ENCODE assay signal across 1 cellular context in the genomic region with DNA sequence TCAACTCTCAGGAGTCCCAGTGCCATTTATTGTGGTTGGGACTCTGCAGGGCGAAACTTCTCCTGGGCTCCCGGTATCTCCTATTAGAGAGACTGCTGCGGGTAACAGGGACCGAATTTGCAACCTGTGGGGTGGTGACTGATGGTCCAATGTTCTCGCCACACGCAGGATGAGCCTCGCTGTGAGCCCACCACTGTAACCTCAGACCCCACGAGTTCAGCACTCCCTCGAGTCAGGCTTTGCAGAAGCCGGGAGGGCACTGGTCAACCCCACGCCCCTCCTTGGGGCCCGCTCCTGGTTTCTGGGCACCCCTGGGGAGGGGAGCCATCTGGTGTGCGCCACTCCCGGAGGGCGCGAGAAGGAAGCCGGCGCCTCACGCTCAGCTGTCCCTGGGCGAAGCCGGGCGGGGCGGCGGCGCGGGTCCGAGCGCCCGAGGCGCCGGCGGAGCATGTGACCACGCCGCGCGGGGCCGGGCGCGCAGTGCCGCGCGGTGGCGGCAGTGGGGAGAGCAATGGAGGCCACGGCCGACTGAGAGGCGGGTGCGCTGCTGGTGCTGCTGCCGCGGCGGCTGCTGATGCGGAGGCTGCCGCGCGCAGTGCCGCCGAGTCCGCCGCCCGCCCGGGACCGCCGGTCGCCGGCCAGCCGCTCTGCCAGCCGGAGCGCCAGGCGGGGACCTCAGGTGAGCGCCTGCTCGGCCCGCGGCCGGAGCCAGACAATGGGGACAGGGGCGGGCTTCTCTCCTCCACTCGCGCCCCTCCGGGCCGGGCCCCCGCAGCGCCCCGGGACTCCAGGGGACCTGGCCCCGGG.
TF ChIP-seq lines count a peak whose summit lies in the region.

No MANE protein-coding gene starts in this region.

TF ChIP-seq in GM23338, 12 proteins besides CTCF, POLR2A, EP300 and RAD21 (continued from another document):
- TF ChIP-seq, protein P1, sequence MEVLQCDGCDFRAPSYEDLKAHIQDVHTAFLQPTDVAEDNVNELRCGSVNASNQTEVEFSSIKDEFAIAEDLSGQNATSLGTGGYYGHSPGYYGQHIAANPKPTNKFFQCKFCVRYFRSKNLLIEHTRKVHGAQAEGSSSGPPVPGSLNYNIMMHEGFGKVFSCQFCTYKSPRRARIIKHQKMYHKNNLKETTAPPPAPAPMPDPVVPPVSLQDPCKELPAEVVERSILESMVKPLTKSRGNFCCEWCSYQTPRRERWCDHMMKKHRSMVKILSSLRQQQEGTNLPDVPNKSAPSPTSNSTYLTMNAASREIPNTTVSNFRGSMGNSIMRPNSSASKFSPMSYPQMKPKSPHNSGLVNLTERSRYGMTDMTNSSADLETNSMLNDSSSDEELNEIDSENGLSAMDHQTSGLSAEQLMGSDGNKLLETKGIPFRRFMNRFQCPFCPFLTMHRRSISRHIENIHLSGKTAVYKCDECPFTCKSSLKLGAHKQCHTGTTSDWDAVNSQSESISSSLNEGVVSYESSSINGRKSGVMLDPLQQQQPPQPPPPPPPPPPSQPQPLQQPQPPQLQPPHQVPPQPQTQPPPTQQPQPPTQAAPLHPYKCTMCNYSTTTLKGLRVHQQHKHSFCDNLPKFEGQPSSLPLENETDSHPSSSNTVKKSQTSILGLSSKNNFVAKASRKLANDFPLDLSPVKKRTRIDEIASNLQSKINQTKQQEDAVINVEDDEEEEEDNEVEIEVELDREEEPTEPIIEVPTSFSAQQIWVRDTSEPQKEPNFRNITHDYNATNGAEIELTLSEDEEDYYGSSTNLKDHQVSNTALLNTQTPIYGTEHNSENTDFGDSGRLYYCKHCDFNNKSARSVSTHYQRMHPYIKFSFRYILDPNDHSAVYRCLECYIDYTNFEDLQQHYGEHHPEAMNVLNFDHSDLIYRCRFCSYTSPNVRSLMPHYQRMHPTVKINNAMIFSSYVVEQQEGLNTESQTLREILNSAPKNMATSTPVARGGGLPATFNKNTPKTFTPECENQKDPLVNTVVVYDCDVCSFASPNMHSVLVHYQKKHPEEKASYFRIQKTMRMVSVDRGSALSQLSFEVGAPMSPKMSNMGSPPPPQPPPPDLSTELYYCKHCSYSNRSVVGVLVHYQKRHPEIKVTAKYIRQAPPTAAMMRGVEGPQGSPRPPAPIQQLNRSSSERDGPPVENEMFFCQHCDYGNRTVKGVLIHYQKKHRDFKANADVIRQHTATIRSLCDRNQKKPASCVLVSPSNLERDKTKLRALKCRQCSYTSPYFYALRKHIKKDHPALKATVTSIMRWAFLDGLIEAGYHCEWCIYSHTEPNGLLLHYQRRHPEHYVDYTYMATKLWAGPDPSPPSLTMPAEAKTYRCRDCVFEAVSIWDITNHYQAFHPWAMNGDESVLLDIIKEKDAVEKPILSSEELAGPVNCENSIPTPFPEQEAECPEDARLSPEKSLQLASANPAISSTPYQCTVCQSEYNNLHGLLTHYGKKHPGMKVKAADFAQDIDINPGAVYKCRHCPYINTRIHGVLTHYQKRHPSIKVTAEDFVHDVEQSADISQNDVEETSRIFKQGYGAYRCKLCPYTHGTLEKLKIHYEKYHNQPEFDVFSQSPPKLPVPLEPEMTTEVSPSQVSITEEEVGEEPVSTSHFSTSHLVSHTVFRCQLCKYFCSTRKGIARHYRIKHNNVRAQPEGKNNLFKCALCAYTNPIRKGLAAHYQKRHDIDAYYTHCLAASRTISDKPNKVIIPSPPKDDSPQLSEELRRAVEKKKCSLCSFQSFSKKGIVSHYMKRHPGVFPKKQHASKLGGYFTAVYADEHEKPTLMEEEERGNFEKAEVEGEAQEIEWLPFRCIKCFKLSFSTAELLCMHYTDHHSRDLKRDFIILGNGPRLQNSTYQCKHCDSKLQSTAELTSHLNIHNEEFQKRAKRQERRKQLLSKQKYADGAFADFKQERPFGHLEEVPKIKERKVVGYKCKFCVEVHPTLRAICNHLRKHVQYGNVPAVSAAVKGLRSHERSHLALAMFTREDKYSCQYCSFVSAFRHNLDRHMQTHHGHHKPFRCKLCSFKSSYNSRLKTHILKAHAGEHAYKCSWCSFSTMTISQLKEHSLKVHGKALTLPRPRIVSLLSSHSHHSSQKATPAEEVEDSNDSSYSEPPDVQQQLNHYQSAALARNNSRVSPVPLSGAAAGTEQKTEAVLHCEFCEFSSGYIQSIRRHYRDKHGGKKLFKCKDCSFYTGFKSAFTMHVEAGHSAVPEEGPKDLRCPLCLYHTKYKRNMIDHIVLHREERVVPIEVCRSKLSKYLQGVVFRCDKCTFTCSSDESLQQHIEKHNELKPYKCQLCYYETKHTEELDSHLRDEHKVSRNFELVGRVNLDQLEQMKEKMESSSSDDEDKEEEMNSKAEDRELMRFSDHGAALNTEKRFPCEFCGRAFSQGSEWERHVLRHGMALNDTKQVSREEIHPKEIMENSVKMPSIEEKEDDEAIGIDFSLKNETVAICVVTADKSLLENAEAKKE (CRISPR knock-in tag; IDR thresholded peaks at IDR 0.05), result no peak
- no peak for TF ChIP-seq NANOG (IDR thresholded peaks at IDR 0.05; ENCODE audit: borderline replicate concordance)
